Comparison of ENCODE assay signal across 25 cellular contexts in the genomic region with DNA sequence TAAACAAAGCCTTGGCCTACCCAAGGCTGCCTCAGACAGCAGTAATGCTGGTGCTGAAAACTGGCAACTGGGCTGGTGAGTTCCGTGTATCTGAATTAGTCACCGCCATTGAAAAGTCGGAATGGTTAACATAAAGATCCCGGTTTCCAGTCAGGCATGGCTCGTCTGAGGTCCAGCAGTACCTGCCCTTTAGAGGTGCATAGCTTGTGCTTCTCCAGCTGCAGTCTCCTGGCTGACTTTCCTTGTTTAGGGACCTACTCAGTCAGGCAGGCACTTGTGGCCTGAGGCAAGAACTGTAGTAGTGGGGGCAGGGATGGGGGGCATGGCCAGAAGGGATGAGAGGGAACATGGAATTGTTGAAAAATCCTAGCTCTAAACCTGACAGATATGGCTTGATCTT.
DNase-seq lines count a peak whose midpoint lies in the region; ATAC-seq, FAIRE-seq and TF ChIP-seq lines count a peak whose summit lies in the region.
"Had no signal": no experiment of that assay in that cellular context is flagged by ENCODE, and none has a peak within 500 bp of the region (broad histone marks: within the 10 kb centered on the region; RNA-seq: fewer than 3 reads in every experiment).

No MANE protein-coding gene starts in this region.

- H3K18ac ChIP-seq in trophoblast cell (ENCODE audit: low read length): peak overlapping the region; percentile 25

- no peaks in the 10 kb centered on the region for H3K27me3 Mint-ChIP-seq in activated naive CD4-positive, alpha-beta T cell treated with anti-CD3 and anti-CD28 coated beads for 36 hours (ENCODE audit: low read depth)
- no peaks in the 10 kb centered on the region for H3K27me3 Mint-ChIP-seq in T-cell
- H3K27me3 Mint-ChIP-seq in endodermal cell (ENCODE audit: insufficient read depth): peaks cover 13% of the 10 kb centered on the region

- H3K27ac Mint-ChIP-seq in activated naive CD4-positive, alpha-beta T cell treated with anti-CD3 and anti-CD28 coated beads for 36 hours: peak overlapping the region; percentile 25
- peak overlapping the region; percentile 97 to 99 for H3K27ac Mint-ChIP-seq in T-cell
- peak overlapping the region; percentile 75 for H3K27ac Mint-ChIP-seq in endodermal cell

- H3K9me3 ChIP-seq in endodermal cell (ENCODE audit: control insufficient read depth, low read length) (no peaks in the 10 kb centered on the region), trophoblast cell (ENCODE audit: insufficient read depth, low read depth, low read length) (no peaks in the 10 kb centered on the region)
- H3K9me3 ChIP-seq: ascending aorta, BE2C, neutrophil, SJCRH30, suprapubic skin, vagina had no signal

- no peak for TF ChIP-seq POLR2A in GM12891 (IDR thresholded peaks at IDR 0.05; ENCODE audit: low read depth, low read length)

- H3K4me3 Mint-ChIP-seq in activated naive CD4-positive, alpha-beta T cell treated with anti-CD3 and anti-CD28 coated beads for 36 hours: no peak overlapping the region
- peak overlapping the region in 1 of 3 donors; percentile 27 for H3K4me3 Mint-ChIP-seq in T-cell
- no peak overlapping the region for H3K4me3 Mint-ChIP-seq in endodermal cell

- peaks cover 5% of the 10 kb centered on the region for H3K9me3 Mint-ChIP-seq in activated naive CD4-positive, alpha-beta T cell treated with anti-CD3 and anti-CD28 coated beads for 36 hours
- H3K9me3 Mint-ChIP-seq in T-cell (peaks cover 0 to 5% (median 5%) of the 10 kb centered on the region in 3 donors), endodermal cell (no peaks in the 10 kb centered on the region)

- CTCF ChIA-PET in activated naive CD4-positive, alpha-beta T cell treated with anti-CD3 and anti-CD28 coated beads for 36 hours (lab: Charles Lee): interaction anchor here (1.2 kb wide), 1 partner anchor 49 kb away, joined by 3 read pairs; no protein-coding TSS in a partner anchor
- CTCF ChIA-PET in T-cell (lab: Charles Lee): interaction anchor here in 1 of 2 donors (0.6 to 1.5 kb wide), 2 partner anchors 47 to 201 kb away, joined by 3 to 4 read pairs; no protein-coding TSS in a partner anchor

- H3K79me1 ChIP-seq in trophoblast cell (ENCODE audit: low read length): no peaks in the 10 kb centered on the region

- POLR2A ChIA-PET in T-cell (lab: Charles Lee): interaction anchor here in 1 of 2 donors (0.9 kb wide), 1 partner anchor 13 kb away, joined by 4 read pairs; no protein-coding TSS in a partner anchor

- H3K23ac ChIP-seq in trophoblast cell (ENCODE audit: low read length): no peak overlapping the region

- TF ChIP-seq CTCF in endodermal cell (conservative IDR thresholded peaks at IDR 0.05): no peak

- H2BK120ac ChIP-seq in trophoblast cell (ENCODE audit: insufficient read depth, low read length, poor library complexity): no peak overlapping the region

- H3K9ac ChIP-seq in endodermal cell (ENCODE audit: extremely low read depth, low read length, poor library complexity, severe bottlenecking) (no peak overlapping the region), trophoblast cell (ENCODE audit: low read length) (no peak overlapping the region)

- H3K79me2 ChIP-seq in trophoblast cell (ENCODE audit: control insufficient read depth, insufficient read depth, low read length, poor library complexity): no peaks in the 10 kb centered on the region

- H4K12ac ChIP-seq in trophoblast cell (ENCODE audit: low read depth, low read length): no peak overlapping the region

- H2BK5ac ChIP-seq in trophoblast cell (ENCODE audit: low read depth, low read length, poor library complexity): no peak overlapping the region

- intact Hi-C loops in activated naive CD4-positive, alpha-beta T cell treated with anti-CD3 and anti-CD28 coated beads for 36 hours (cut with micrococcal nuclease): no loop called here

- H3K4ac ChIP-seq in trophoblast cell (ENCODE audit: low read depth, low read length): no peak overlapping the region

- DNase-seq in activated naive CD4-positive, alpha-beta T cell treated with anti-CD3 and anti-CD28 coated beads for 36 hours: no peak
- no peak for DNase-seq in activated naive CD4-positive, alpha-beta T cell treated with Interleukin-2 at 50 U/mL for 16 hours
- no peak for DNase-seq in T-cell
- no peak for DNase-seq in endodermal cell
- DNase-seq in trophoblast cell: no peak
- DNase-seq in GM12891 (ENCODE audit: insufficient read length, low spot score): no peak
- DNase-seq: activated CD4-positive, alpha-beta T cell treated with anti-CD3 and anti-CD28 coated beads for 4 hours; activated CD8-positive, alpha-beta memory T cell treated with anti-CD3 and anti-CD28 coated beads, Interleukin-2, amount 50 U/mL, for 4 hours; BE2C; central memory CD4-positive, alpha-beta T cell; dermis blood vessel endothelial cell; DND-41; HCEC 1CT; islet precursor cell; NCI-H1694; NCI-H2171; SJCRH30 had no signal

- FAIRE-seq in GM12891 (lab: Jason Lieb, UNC): no peak
- FAIRE-seq: TTC549 had no signal

- H3K27me3 ChIP-seq in endodermal cell (ENCODE audit: control insufficient read depth, insufficient read depth, low read length, poor library complexity, severe bottlenecking): no peaks in the 10 kb centered on the region
- H3K27me3 ChIP-seq in trophoblast cell (ENCODE audit: insufficient read depth, low read length): no peaks in the 10 kb centered on the region
- H3K27me3 ChIP-seq: ascending aorta, BE2C, neutrophil, SJCRH30, suprapubic skin, vagina had no signal

- H2AK5ac ChIP-seq in trophoblast cell (ENCODE audit: low read length): no peak overlapping the region

- H3K27ac ChIP-seq in endodermal cell (ENCODE audit: low read depth, low read length) (no peak overlapping the region), trophoblast cell (ENCODE audit: low read depth, low read length) (no peak overlapping the region)
- H3K27ac ChIP-seq: ascending aorta, neutrophil, SJCRH30, suprapubic skin, vagina had no signal

- H2AFZ ChIP-seq in trophoblast cell (ENCODE audit: insufficient read depth, low read length, poor library complexity): peak overlapping the region; percentile 25

- H3K4me2 ChIP-seq in trophoblast cell (ENCODE audit: low read length): no peak overlapping the region

- no peak overlapping the region for H2BK12ac ChIP-seq in trophoblast cell (ENCODE audit: low read length)

- 80 to 89% methylated on average over 5 of the region's 5 CpGs for WGBS in endodermal cell (ENCODE audit: insufficient coverage in 1 of 2, insufficient read length in 1 of 2), 2 experiments
- no CpG with 5 or more reads among the region's 5 CpGs for WGBS in trophoblast cell (ENCODE audit: extremely low coverage, insufficient coverage, insufficient read length)

- peaks cover 87% of the 10 kb centered on the region for H3K4me1 Mint-ChIP-seq in activated naive CD4-positive, alpha-beta T cell treated with anti-CD3 and anti-CD28 coated beads for 36 hours (ENCODE audit: low read depth)
- H3K4me1 Mint-ChIP-seq in T-cell (peaks cover 91 to 95% (median 92%) of the 10 kb centered on the region in 3 donors), endodermal cell (peaks cover 56% of the 10 kb centered on the region)

- peak overlapping the region; percentile 22 for H4K8ac ChIP-seq in trophoblast cell (ENCODE audit: low read depth, low read length)

- peaks cover 36% of the 10 kb centered on the region for H3K4me1 ChIP-seq in endodermal cell (ENCODE audit: control insufficient read depth, insufficient read depth, low read length)
- H3K4me1 ChIP-seq in trophoblast cell (ENCODE audit: control insufficient read depth in 1 of 2, insufficient read depth in 2 of 2, low read length in 2 of 2): peaks cover 7 to 10% of the 10 kb centered on the region in 2 experiments
- H3K4me1 ChIP-seq: ascending aorta, SJCRH30 had no signal

- H4K91ac ChIP-seq in trophoblast cell (ENCODE audit: low read depth, low read length): no peak overlapping the region

- H3K4me3 ChIP-seq in endodermal cell (ENCODE audit: low read length) (no peak overlapping the region), trophoblast cell (ENCODE audit: low read depth, low read length) (no peak overlapping the region)
- H3K4me3 ChIP-seq: ascending aorta, SJCRH30, suprapubic skin, vagina had no signal

- H3K36me3 ChIP-seq in endodermal cell (ENCODE audit: control insufficient read depth, insufficient read depth, low read length): no peaks in the 10 kb centered on the region
- H3K36me3 ChIP-seq in trophoblast cell (ENCODE audit: control insufficient read depth in 1 of 2, insufficient read depth in 2 of 2, low read length in 2 of 2): no peaks in the 10 kb centered on the region
- H3K36me3 ChIP-seq: ascending aorta, neutrophil, suprapubic skin, vagina had no signal

- peak overlapping the region; percentile 47 for H3K14ac ChIP-seq in trophoblast cell (ENCODE audit: low read length)

- H3K36me3 Mint-ChIP-seq in activated naive CD4-positive, alpha-beta T cell treated with anti-CD3 and anti-CD28 coated beads for 36 hours (ENCODE audit: low read depth): peaks cover 30% of the 10 kb centered on the region
- H3K36me3 Mint-ChIP-seq in T-cell: peaks cover 38% of the 10 kb centered on the region
- peaks cover 3% of the 10 kb centered on the region for H3K36me3 Mint-ChIP-seq in endodermal cell (ENCODE audit: low read depth)

- ATAC-seq in T-cell (replicated peaks in 1 of 4): no peak
- ATAC-seq in HG03460 (IDR thresholded peaks at IDR 0.05; ENCODE audit: unreplicated experiment): no peak
- no peak for ATAC-seq in GM18868 (IDR thresholded peaks at IDR 0.05; ENCODE audit: unreplicated experiment)
- ATAC-seq: Panc1 had no signal

TF ChIP-seq in GM12891, 5 proteins besides CTCF, POLR2A, EP300 and RAD21:
- TF ChIP-seq TAF1 (IDR thresholded peaks at IDR 0.05; ENCODE audit: low read depth, low read length) (no peak), POLR2AphosphoS5 (IDR thresholded peaks at IDR 0.05; ENCODE audit: low read depth, low read length) (no peak), POU2F2 (IDR thresholded peaks at IDR 0.05; ENCODE audit: low read depth, low read length) (no peak), PAX5 (IDR thresholded peaks at IDR 0.05; ENCODE audit: insufficient read depth, low read length, severe bottlenecking) (no peak), SPI1 (IDR thresholded peaks at IDR 0.05; ENCODE audit: low read depth, low read length) (no peak)

Comparison
In these comparisons a context has a peak if more than half of its experiments do, and no peak if none do; other contexts are left out.
1. H3K27ac Mint-ChIP-seq: peak in every context shown above with its lines; median percentile 98 in T-cell; 75 in endodermal cell; 25 in activated naive CD4-positive, alpha-beta T cell treated with anti-CD3 and anti-CD28 coated beads for 36 hours.